Comparison of ENCODE assay signal across 8 cellular contexts in genomic region chr21:42975886-42976608, GRCh38. TPM values are rescaled to one million over a fixed set of nuclear protein-coding genes. Genes with fewer than 3 reads are reported as not detected.
DNase-seq lines count a peak whose midpoint lies in the region; ATAC-seq, FAIRE-seq and TF ChIP-seq lines count a peak whose summit lies in the region.

No MANE protein-coding gene starts in this region.

- H3K4me1 ChIP-seq in A549 (peaks cover 14% of the 10 kb centered on the region; the same call in 2 of the 3 replicates), mammary epithelial cell (ENCODE audit: insufficient read depth, low read length) (peaks cover 17% of the 10 kb centered on the region), mesodermal cell (ENCODE audit: control insufficient read depth, insufficient read depth, low read length, poor library complexity, severe bottlenecking) (no peaks in the 10 kb centered on the region)

- peaks cover 2% of the 10 kb centered on the region for H3K36me3 Mint-ChIP-seq in IgD-negative memory B cell

- no peaks in the 10 kb centered on the region for H3K27me3 ChIP-seq in mammary epithelial cell (ENCODE audit: insufficient read depth, low read length)

- H3K9ac ChIP-seq in mammary epithelial cell (ENCODE audit: insufficient read depth, low read length), result peak overlapping the region; percentile 96

- H3K9me3 Mint-ChIP-seq in IgD-negative memory B cell, result no peaks in the 10 kb centered on the region

- H3K79me2 ChIP-seq in mammary epithelial cell (ENCODE audit: insufficient read depth, low read length), result peaks cover 56% of the 10 kb centered on the region

- H3K9me3 ChIP-seq in A549 (no peaks in the 10 kb centered on the region), mammary epithelial cell (replicated peaks; ENCODE audit: insufficient read depth, low read length) (no peaks in the 10 kb centered on the region), mesodermal cell (ENCODE audit: control insufficient read depth, low read length) (peaks cover 15% of the 10 kb centered on the region)

- dilution Hi-C loops in mammary epithelial cell (cut with HindIII; ENCODE audit: low sequenced_read_pairs), result no loop called here

- no TSS peak for BruUV-seq in mammary epithelial cell (replicated peaks; lab: Mats Ljungman, UMichigan)

- H3K4me3 ChIP-seq in A549 (peak overlapping the region; percentile 91), mammary epithelial cell (replicated peaks in 1 of 3; ENCODE audit: insufficient read depth in 1 of 3, low read depth in 2 of 3, low read length in 3 of 3) (peak overlapping the region; percentile 84 to 91 (median 90)), mesodermal cell (ENCODE audit: extremely low read depth, insufficient read depth, low read length, poor library complexity, severe bottlenecking) (peak overlapping the region; percentile 72)

- intact Hi-C loops in mammary epithelial cell (cut with micrococcal nuclease), result no loop called here

- no peak for TF ChIP-seq CTCF in A549 (IDR thresholded peaks at IDR 0.05)
- no peak for TF ChIP-seq CTCF in mammary epithelial cell (conservative IDR thresholded peaks at IDR 0.05 in 1 of 2, IDR thresholded peaks at IDR 0.05 in 1 of 2; ENCODE audit: extremely low read depth in 1 of 2, insufficient read depth in 1 of 2, low read depth in 1 of 2, low read length in 2 of 2)

- no peaks in the 10 kb centered on the region for H4K20me1 ChIP-seq in mammary epithelial cell (ENCODE audit: insufficient read depth, low read length)

- H3K36me3 ChIP-seq in mammary epithelial cell (ENCODE audit: insufficient read depth, low read length) (peaks cover 4% of the 10 kb centered on the region), mesodermal cell (ENCODE audit: control insufficient read depth, insufficient read depth, low read length) (peaks cover 34% of the 10 kb centered on the region)

- H3K4me2 ChIP-seq in A549 (peak overlapping the region; percentile 91), mammary epithelial cell (ENCODE audit: insufficient read depth, low read depth, low read length) (peak overlapping the region; percentile 92)

- WGBS in A549 (ENCODE audit: missing lambda C conversion rate), result 50% methylated on average over 6 of the region's 6 CpGs
- WGBS in mammary epithelial cell (ENCODE audit: low coverage, missing lambda C conversion rate), result 25% methylated on average over 6 of the region's 6 CpGs
- WGBS in mesodermal cell (ENCODE audit: insufficient coverage in 2 of 2), 2 experiments, result 93% methylated on average over 2 of the region's 6 CpGs

- H3K27ac ChIP-seq in A549 (peak overlapping the region; percentile 99 to 100), mammary epithelial cell (ENCODE audit: insufficient read depth, low read depth, low read length) (peak overlapping the region; percentile 86), mesodermal cell (ENCODE audit: low read depth, low read length, severe bottlenecking) (peak overlapping the region; percentile 93)

- peak overlapping the region; percentile 26 to 92 (median 88) for H3K27ac Mint-ChIP-seq in IgD-negative memory B cell

- TF ChIP-seq RAD21 in A549 (conservative IDR thresholded peaks at IDR 0.05 in 1 of 2, IDR thresholded peaks at IDR 0.05 in 1 of 2), result no peak

- H3K4me1 Mint-ChIP-seq in IgD-negative memory B cell, result peaks cover 19 to 31% (median 27%) of the 10 kb centered on the region in 3 donors

- POLR2A ChIA-PET in A549 (lab: Yijun Ruan, JAX), result no interaction called here

- H3K27me3 Mint-ChIP-seq in IgD-negative memory B cell, result peaks cover 2% of the 10 kb centered on the region

- no peak for FAIRE-seq in A549 (lab: Jason Lieb, UNC)
- no peak for FAIRE-seq in RCC 7860 (lab: Jason Lieb, UNC)

- DNase-seq in A549 (ENCODE audit: low read depth in 1 of 2, low spot score in 1 of 2), result no peak
- no peak for DNase-seq in mammary epithelial cell
- no peak for DNase-seq in RCC 7860 (ENCODE audit: low spot score)
- no peak for DNase-seq in T-helper 9 cell

- no peak for TF ChIP-seq POLR2A in A549 (IDR thresholded peaks at IDR 0.05; ENCODE audit: low read length)

- peak overlapping the region; percentile 90 for H2AFZ ChIP-seq in mammary epithelial cell (ENCODE audit: low read depth, low read length)

- ATAC-seq in A549 (no peak), GM18861 (IDR thresholded peaks at IDR 0.05; ENCODE audit: unreplicated experiment) (no peak), GM18519 (IDR thresholded peaks at IDR 0.05; ENCODE audit: low FRiP score, unreplicated experiment) (no peak)

- in situ Hi-C loops in mammary epithelial cell (cut with MboI; ENCODE audit: low sequenced_read_pairs in 2 of 2), result loop anchor here in 1 of 2 donors (10.0 kb wide), 1 partner anchor 51 kb away; the partner anchor contains the start of gene ERVH48-1

- H3K4me3 Mint-ChIP-seq in IgD-negative memory B cell, result peak overlapping the region; percentile 90 to 94 (median 92)

- CTCF ChIA-PET in A549 (lab: Yijun Ruan, JAX), result no interaction called here
- CTCF ChIA-PET in mammary epithelial cell (lab: Charles Lee; ENCODE audit: low non-redundant PET), result no interaction called here

- no peak for TF ChIP-seq EP300 in A549 (IDR thresholded peaks at IDR 0.05)

TF ChIP-seq in A549, 52 proteins besides CTCF, POLR2A, EP300 and RAD21 (continues in another document):
- TF ChIP-seq USF2 (IDR thresholded peaks at IDR 0.05) (no peak), RARB (CRISPR knock-in tag; IDR thresholded peaks at IDR 0.05) (no peak), FOXS1 (CRISPR knock-in tag; IDR thresholded peaks at IDR 0.05) (no peak), CBX2 (IDR thresholded peaks at IDR 0.05; ENCODE audit: borderline replicate concordance, low read depth) (no peak), SMC3 (IDR thresholded peaks at IDR 0.05) (no peak), JUN (IDR thresholded peaks at IDR 0.05) (no peak), KDM1A (IDR thresholded peaks at IDR 0.05; ENCODE audit: low read depth) (no peak)
- TF ChIP-seq, protein P1, sequence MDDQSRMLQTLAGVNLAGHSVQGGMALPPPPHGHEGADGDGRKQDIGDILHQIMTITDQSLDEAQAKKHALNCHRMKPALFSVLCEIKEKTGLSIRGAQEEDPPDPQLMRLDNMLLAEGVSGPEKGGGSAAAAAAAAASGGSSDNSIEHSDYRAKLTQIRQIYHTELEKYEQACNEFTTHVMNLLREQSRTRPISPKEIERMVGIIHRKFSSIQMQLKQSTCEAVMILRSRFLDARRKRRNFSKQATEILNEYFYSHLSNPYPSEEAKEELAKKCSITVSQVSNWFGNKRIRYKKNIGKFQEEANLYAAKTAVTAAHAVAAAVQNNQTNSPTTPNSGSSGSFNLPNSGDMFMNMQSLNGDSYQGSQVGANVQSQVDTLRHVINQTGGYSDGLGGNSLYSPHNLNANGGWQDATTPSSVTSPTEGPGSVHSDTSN (IDR thresholded peaks at IDR 0.05), result no peak
- TF ChIP-seq, protein P2, sequence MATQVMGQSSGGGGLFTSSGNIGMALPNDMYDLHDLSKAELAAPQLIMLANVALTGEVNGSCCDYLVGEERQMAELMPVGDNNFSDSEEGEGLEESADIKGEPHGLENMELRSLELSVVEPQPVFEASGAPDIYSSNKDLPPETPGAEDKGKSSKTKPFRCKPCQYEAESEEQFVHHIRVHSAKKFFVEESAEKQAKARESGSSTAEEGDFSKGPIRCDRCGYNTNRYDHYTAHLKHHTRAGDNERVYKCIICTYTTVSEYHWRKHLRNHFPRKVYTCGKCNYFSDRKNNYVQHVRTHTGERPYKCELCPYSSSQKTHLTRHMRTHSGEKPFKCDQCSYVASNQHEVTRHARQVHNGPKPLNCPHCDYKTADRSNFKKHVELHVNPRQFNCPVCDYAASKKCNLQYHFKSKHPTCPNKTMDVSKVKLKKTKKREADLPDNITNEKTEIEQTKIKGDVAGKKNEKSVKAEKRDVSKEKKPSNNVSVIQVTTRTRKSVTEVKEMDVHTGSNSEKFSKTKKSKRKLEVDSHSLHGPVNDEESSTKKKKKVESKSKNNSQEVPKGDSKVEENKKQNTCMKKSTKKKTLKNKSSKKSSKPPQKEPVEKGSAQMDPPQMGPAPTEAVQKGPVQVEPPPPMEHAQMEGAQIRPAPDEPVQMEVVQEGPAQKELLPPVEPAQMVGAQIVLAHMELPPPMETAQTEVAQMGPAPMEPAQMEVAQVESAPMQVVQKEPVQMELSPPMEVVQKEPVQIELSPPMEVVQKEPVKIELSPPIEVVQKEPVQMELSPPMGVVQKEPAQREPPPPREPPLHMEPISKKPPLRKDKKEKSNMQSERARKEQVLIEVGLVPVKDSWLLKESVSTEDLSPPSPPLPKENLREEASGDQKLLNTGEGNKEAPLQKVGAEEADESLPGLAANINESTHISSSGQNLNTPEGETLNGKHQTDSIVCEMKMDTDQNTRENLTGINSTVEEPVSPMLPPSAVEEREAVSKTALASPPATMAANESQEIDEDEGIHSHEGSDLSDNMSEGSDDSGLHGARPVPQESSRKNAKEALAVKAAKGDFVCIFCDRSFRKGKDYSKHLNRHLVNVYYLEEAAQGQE (IDR thresholded peaks at IDR 0.05), result no peak

RNA-seq across cellular contexts. Expression of gene PKNOX1, which starts 1.7 kb away (rescaled TPM):
- polyA plus RNA-seq in A549 (2011; rRNA removed), result 16.3 and 19.6 TPM in 2 replicates
- polyA plus RNA-seq in A549 (2012; cell fraction: cytosol; rRNA removed), result 14.8 and 18.0 TPM in 2 replicates
- 13.3 and 13.8 TPM in 2 replicates for polyA plus RNA-seq in A549 (2012; cell fraction: nucleus; rRNA removed)
- 3.9 to 5.7 TPM (median 4.3 TPM) in 3 replicates for polyA plus RNA-seq in A549 (2017; fragmentation: RNase III; extraction: RNeasy Plus Mini Kit Qiagen cat#74134 plus additional on column Dnase treatment)
- 6.9 and 13.2 TPM in 2 replicates for polyA minus RNA-seq in A549 (2011; rRNA and poly(A)+ RNA removed)
- 13.1 TPM for polyA plus RNA-seq in IgD-negative memory B cell
- 10 to 100 TPM; 13.3 to 18.3 TPM for total RNA-seq in mammary epithelial cell
- 21.1 TPM for polyA plus RNA-seq in mammary epithelial cell
- polyA minus RNA-seq in mammary epithelial cell, result 21.9 TPM
- polyA plus RNA-seq in mesodermal cell (2013, experiment 1 of 2), result 24.1 TPM
- 22.2 TPM for polyA plus RNA-seq in mesodermal cell (2013, experiment 2 of 2)

RNA-seq across cellular contexts. Expression of gene ERVH48-1, which starts 50.6 kb away (rescaled TPM):
- polyA plus RNA-seq in A549 (2011; rRNA removed) (not detected in 2 replicates), A549 (2017; fragmentation: RNase III; extraction: RNeasy Plus Mini Kit Qiagen cat#74134 plus additional on column Dnase treatment) (not detected in 3 replicates), IgD-negative memory B cell (not detected), mammary epithelial cell (not detected)
- not detected in 2 replicates for polyA plus RNA-seq in A549 (2012; cell fraction: cytosol; rRNA removed)
- polyA plus RNA-seq in A549 (2012; cell fraction: nucleus; rRNA removed), result not detected in 2 replicates
- not detected in 2 replicates for polyA minus RNA-seq in A549 (2011; rRNA and poly(A)+ RNA removed)
- total RNA-seq in mammary epithelial cell, result not detected
- polyA minus RNA-seq in mammary epithelial cell, result not detected
- 34.9 TPM for polyA plus RNA-seq in mesodermal cell (2013, experiment 1 of 2)
- polyA plus RNA-seq in mesodermal cell (2013, experiment 2 of 2), result 42.0 TPM
